Comparison of ENCODE assay signal across 8 cellular contexts in genomic region chr5:57494104-57495098, GRCh38. TPM values are rescaled to one million over a fixed set of nuclear protein-coding genes. Genes with fewer than 3 reads are reported as not detected.
A peak's percentile ranks its signal among the peaks of the same experiment; 100 is the strongest.
DNase-seq lines count a peak whose midpoint lies in the region; ATAC-seq, FAIRE-seq and TF ChIP-seq lines count a peak whose summit lies in the region.

No MANE protein-coding gene starts in this region.

- DNase-seq in GM04504 (ENCODE audit: low read depth) (peak; percentile 89), NCI-H510A treated with DMSO at 0.1 percent for 48 hours (lab: John Stamatoyannopoulos, UW) (peak; percentile 9), keratinocyte (ENCODE audit: low read depth, low spot score) (peak; percentile 90), cerebellar nuclear complex (lab: John Stamatoyannopoulos, UW) (no peak)
- DNase-seq in activated naive CD4-positive, alpha-beta T cell treated with anti-CD3 and anti-CD28 coated beads, Interleukin-2, amount 10 ng/mL, durations not matched to agents 7 days and 5 days, result peak; percentile 29
- DNase-seq in stimulated activated CD8-positive, alpha-beta memory T cell treated with anti-CD3 and anti-CD28 coated beads, Interleukin-7, amount 100 ng/mL, for 48 hours (ENCODE audit: extremely low read depth in 1 of 2, low read depth in 1 of 2), result peak; percentile 5 to 27

- no peak for TF ChIP-seq CTCF in keratinocyte (optimal IDR thresholded peaks at IDR 0.05 in 1 of 3, IDR thresholded peaks at IDR 0.05 in 1 of 3, conservative IDR thresholded peaks at IDR 0.05 in 1 of 3; ENCODE audit: extremely low read depth in 1 of 3, insufficient read depth in 2 of 3, low read length in 3 of 3)

- H3K9me3 Mint-ChIP-seq in activated naive CD4-positive, alpha-beta T cell treated with anti-CD3 and anti-CD28 coated beads, Interleukin-2, amount 10 ng/mL, durations not matched to agents 7 days and 5 days, result no peaks in the 10 kb centered on the region

- FAIRE-seq in keratinocyte (lab: Jason Lieb, UNC), result peak; percentile 100

- H3K79me2 ChIP-seq in keratinocyte (ENCODE audit: control insufficient read depth, insufficient read depth, low read length), result no peaks in the 10 kb centered on the region

- no peaks in the 10 kb centered on the region for H3K27me3 ChIP-seq in keratinocyte (ENCODE audit: control insufficient read depth, extremely low read depth, insufficient read depth, low read length)

- no peaks in the 10 kb centered on the region for H3K36me3 ChIP-seq in keratinocyte (ENCODE audit: control insufficient read depth in 2 of 2, extremely low read depth in 1 of 2, insufficient read depth in 2 of 2, low read length in 2 of 2)

- peak overlapping the region in 2 of 3 experiments; percentile 56 for H3K4me3 ChIP-seq in keratinocyte (ENCODE audit: control insufficient read depth in 2 of 3, extremely low read depth in 1 of 3, insufficient read depth in 2 of 3, low read depth in 1 of 3, low read length in 3 of 3)

- H3K36me3 Mint-ChIP-seq in activated naive CD4-positive, alpha-beta T cell treated with anti-CD3 and anti-CD28 coated beads, Interleukin-2, amount 10 ng/mL, durations not matched to agents 7 days and 5 days, result no peaks in the 10 kb centered on the region

- no peaks in the 10 kb centered on the region for H3K9me3 ChIP-seq in keratinocyte (ENCODE audit: control insufficient read depth, low read depth, low read length)

- peak overlapping the region; percentile 89 for H3K4me2 ChIP-seq in keratinocyte (ENCODE audit: control insufficient read depth, extremely low read depth, insufficient read depth, low read depth, low read length)

- peaks cover 47% of the 10 kb centered on the region for H3K4me1 Mint-ChIP-seq in activated naive CD4-positive, alpha-beta T cell treated with anti-CD3 and anti-CD28 coated beads, Interleukin-2, amount 10 ng/mL, durations not matched to agents 7 days and 5 days

- H3K27ac Mint-ChIP-seq in activated naive CD4-positive, alpha-beta T cell treated with anti-CD3 and anti-CD28 coated beads, Interleukin-2, amount 10 ng/mL, durations not matched to agents 7 days and 5 days, result peak overlapping the region; percentile 87

- peaks cover 35% of the 10 kb centered on the region for H3K4me1 ChIP-seq in keratinocyte (ENCODE audit: control insufficient read depth, extremely low read depth, insufficient read depth, low read length)

- no peak overlapping the region for H3K4me3 Mint-ChIP-seq in activated naive CD4-positive, alpha-beta T cell treated with anti-CD3 and anti-CD28 coated beads, Interleukin-2, amount 10 ng/mL, durations not matched to agents 7 days and 5 days

- CTCF ChIA-PET in activated naive CD4-positive, alpha-beta T cell treated with anti-CD3 and anti-CD28 coated beads, Interleukin-2, amount 10 ng/mL, durations not matched to agents 7 days and 5 days (lab: Charles Lee), result interaction anchor here (0.9 to 7.9 kb wide), 5 partner anchors 9 to 966 kb away, joined by 3 to 70 read pairs (median 12); partner anchors contain the start of gene PLK2

- peak overlapping the region; percentile 70 for H3K9ac ChIP-seq in keratinocyte (ENCODE audit: control insufficient read depth, extremely low read depth, insufficient read depth, low read length)

- H3K9me1 ChIP-seq in keratinocyte (ENCODE audit: control insufficient read depth, extremely low read depth, insufficient read depth, low read length), result peaks cover 4% of the 10 kb centered on the region

- dilution Hi-C loops in keratinocyte (cut with MboI; ENCODE audit: extremely low pct_ligation_motif_present, low sequenced_read_pairs), result no loop called here

- H3K27me3 Mint-ChIP-seq in activated naive CD4-positive, alpha-beta T cell treated with anti-CD3 and anti-CD28 coated beads, Interleukin-2, amount 10 ng/mL, durations not matched to agents 7 days and 5 days, result no peaks in the 10 kb centered on the region

- peak overlapping the region; percentile 58 for H2AFZ ChIP-seq in keratinocyte (ENCODE audit: control insufficient read depth, low read length)

- peak overlapping the region; percentile 92 for H3K27ac ChIP-seq in keratinocyte (ENCODE audit: control insufficient read depth, insufficient read depth, low read length)

- no peaks in the 10 kb centered on the region for H4K20me1 ChIP-seq in keratinocyte (ENCODE audit: control insufficient read depth, extremely low read depth, insufficient read depth, low read length)

- peak; percentile 47 for ATAC-seq in HG02852 (IDR thresholded peaks at IDR 0.05; ENCODE audit: unreplicated experiment)
- ATAC-seq in HG03521 (IDR thresholded peaks at IDR 0.05; ENCODE audit: unreplicated experiment), result no peak

RNA-seq across cellular contexts. Expression of gene ACTBL2, which starts 11.8 kb away (rescaled TPM):
- polyA plus RNA-seq in keratinocyte, result 0.35 to 2.7 TPM (median 0.68 TPM) in 3 replicates
- polyA plus RNA-seq in keratinocyte (2011; ENCODE audit: low read depth), result not detected
- polyA plus RNA-seq in keratinocyte (2011; cell fraction: cytosol; rRNA removed), result 0.92 and 1.6 TPM in 2 replicates
- 11.0 and 11.8 TPM in 2 replicates for polyA plus RNA-seq in keratinocyte (2011; cell fraction: nucleus; rRNA removed)
- 0.06 and 0.21 TPM in 2 replicates for polyA plus RNA-seq in keratinocyte (2012; ENCODE audit: low replicate concordance)
- polyA minus RNA-seq in keratinocyte, result 0.92 to 11.4 TPM (median 3.0 TPM) in 3 replicates
- 1.5 TPM for polyA minus RNA-seq in keratinocyte (2011; cell fraction: cytosol; rRNA and poly(A)+ RNA removed)
- 7.9 and 10.8 TPM in 2 replicates for polyA minus RNA-seq in keratinocyte (2011; cell fraction: nucleus; rRNA and poly(A)+ RNA removed)

Comparison
In these comparisons a context has a peak if more than half of its experiments do, and no peak if none do; other contexts are left out.
1. DNase-seq: peak in GM04504 (single experiment), NCI-H510A treated with DMSO at 0.1 percent for 48 hours (single experiment), activated naive CD4-positive, alpha-beta T cell treated with anti-CD3 and anti-CD28 coated beads, Interleukin-2, amount 10 ng/mL, durations not matched to agents 7 days and 5 days (single experiment), keratinocyte (single experiment) and stimulated activated CD8-positive, alpha-beta memory T cell treated with anti-CD3 and anti-CD28 coated beads, Interleukin-7, amount 100 ng/mL, for 48 hours (2 of 2); none in cerebellar nuclear complex (0 of 2).